In the genomic region with DNA sequence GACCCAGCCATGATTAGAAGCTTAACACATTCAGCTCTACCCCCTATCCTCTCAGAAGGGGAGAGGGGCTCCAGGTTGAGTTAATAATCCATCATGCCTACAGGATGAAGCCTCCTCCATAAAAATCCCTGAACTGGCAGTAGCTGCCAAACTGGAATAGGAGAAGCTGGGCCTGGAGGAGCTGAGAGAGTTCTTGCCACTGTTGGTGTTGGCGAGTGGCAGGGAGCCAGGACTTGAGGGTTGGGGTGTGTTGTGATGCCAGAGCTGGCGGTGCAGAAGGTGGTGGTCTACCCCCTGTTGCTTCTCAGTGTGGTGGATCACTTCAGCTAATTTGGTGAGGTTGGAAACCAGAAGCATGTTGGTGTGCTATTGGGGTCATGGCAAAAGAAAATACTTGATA, we compare ENCODE assay signal across 24 cellular contexts. TPM values are rescaled to one million over a fixed set of nuclear protein-coding genes. Genes with fewer than 3 reads are reported as not detected.
DNase-seq lines count a peak whose midpoint lies in the region; ATAC-seq and TF ChIP-seq lines count a peak whose summit lies in the region.
"Had no signal": no experiment of that assay in that cellular context is flagged by ENCODE, and none has a peak within 500 bp of the region (broad histone marks: within the 10 kb centered on the region; RNA-seq: fewer than 3 reads in every experiment).

No MANE protein-coding gene starts in this region.

- H3K14ac ChIP-seq in mesenchymal stem cell (ENCODE audit: low read length in 2 of 2) = no peak overlapping the region

- DNase-seq in T-helper 1 cell (no peak), mesenchymal stem cell (no peak), breast epithelium (ENCODE audit: low spot score in 2 of 2) (no peak), AG08396 (ENCODE audit: low spot score) (no peak), HPDE6-E6E7 (ENCODE audit: extremely low spot score) (no peak)
- DNase-seq in stimulated activated naive CD8-positive, alpha-beta T cell treated with anti-CD3 and anti-CD28 coated beads, Interleukin-15, Interleukin-2, amounts not matched to agents 100 U/mL and 50 U/mL, for 24 hours = no peak
- DNase-seq: activated CD4-positive, alpha-beta T cell treated with anti-CD3 and anti-CD28 coated beads, Interleukin-2, amount 50 U/mL, for 48 hours; DMS 273 treated with DMSO at 0.1 percent for 48 hours; EL; hippocampal formation; lower lobe of right lung; NCI-H1694; NCI-H446; NCI-H748 treated with DMSO at 0.1 percent for 48 hours; nephron progenitor cell; SHP77 treated with DMSO at 0.1 percent for 48 hours; stimulated activated CD4-positive, alpha-beta T cell treated with anti-CD3 and anti-CD28 coated beads, Interleukin-4, amount 100 ng/mL, for 24 hours; upper lobe of left lung had no signal

- H3K27ac ChIP-seq in mesenchymal stem cell (ENCODE audit: low read length, poor library complexity, severe bottlenecking) = no peak overlapping the region
- H3K27ac ChIP-seq in breast epithelium = no peak overlapping the region
- H3K27ac ChIP-seq: 22Rv1, lower lobe of right lung, upper lobe of left lung had no signal

- no peaks in the 10 kb centered on the region for H3K9me3 Mint-ChIP-seq in T-helper 1 cell treated with Interleukin-12 subunit alpha and Interleukin-12 subunit beta and Interleukin-4 antibody, amounts not matched to agents 30 μg/mL and 1 μg/mL, for 36 hours
- H3K9me3 Mint-ChIP-seq in stimulated activated naive CD8-positive, alpha-beta T cell treated with anti-CD3 and anti-CD28 coated beads, Interleukin-15, Interleukin-2, amounts not matched to agents 100 ng/mL and 50 ng/mL, for 24 hours = peaks cover 4% of the 10 kb centered on the region
- H3K9me3 Mint-ChIP-seq: IgD-negative memory B cell had no signal

- H3K9me3 ChIP-seq in mesenchymal stem cell (ENCODE audit: control insufficient read depth, low read length) (no peaks in the 10 kb centered on the region), breast epithelium (no peaks in the 10 kb centered on the region)
- H3K9me3 ChIP-seq: lower lobe of right lung, upper lobe of left lung had no signal

- H3K4me1 ChIP-seq in mesenchymal stem cell (ENCODE audit: control insufficient read depth, insufficient read depth, low read depth, low read length) (peaks cover 7% of the 10 kb centered on the region), breast epithelium (no peaks in the 10 kb centered on the region)
- H3K4me1 ChIP-seq: lower lobe of right lung, upper lobe of left lung had no signal

- H2BK5ac ChIP-seq in mesenchymal stem cell (ENCODE audit: low read depth, low read length, poor library complexity, severe bottlenecking) = no peak overlapping the region

- no peak overlapping the region for H3K9ac ChIP-seq in mesenchymal stem cell (ENCODE audit: low read length)

- H3K36me3 ChIP-seq in mesenchymal stem cell (ENCODE audit: control insufficient read depth in 1 of 2, insufficient read depth in 2 of 2, low read depth in 1 of 2, low read length in 2 of 2) (peaks cover 0 to 23% of the 10 kb centered on the region in 2 experiments), breast epithelium (no peaks in the 10 kb centered on the region)
- H3K36me3 ChIP-seq: lower lobe of right lung had no signal

- no peak overlapping the region for H4K91ac ChIP-seq in mesenchymal stem cell (ENCODE audit: low read length)

- no peak overlapping the region for H3K4me2 ChIP-seq in mesenchymal stem cell (ENCODE audit: low read length, poor library complexity, severe bottlenecking)

- no peaks in the 10 kb centered on the region for H3K79me1 ChIP-seq in mesenchymal stem cell (replicated peaks; ENCODE audit: low read length, poor library complexity, severe bottlenecking)

- WGBS in mesenchymal stem cell = 97% methylated on average over 2 of the region's 2 CpGs

- TF ChIP-seq CTCF in breast epithelium (IDR thresholded peaks at IDR 0.05) = no peak

- H2BK12ac ChIP-seq in mesenchymal stem cell (ENCODE audit: low read length in 2 of 2) = no peak overlapping the region

- no peak for ATAC-seq in stimulated activated naive CD8-positive, alpha-beta T cell treated with anti-CD3 and anti-CD28 coated beads, Interleukin-15, Interleukin-2, amounts not matched to agents 100 U/mL and 50 U/mL, for 24 hours
- ATAC-seq: lower lobe of right lung, Panc1 had no signal

- H3K4me3 ChIP-seq in mesenchymal stem cell (ENCODE audit: insufficient read depth in 1 of 2, low read depth in 1 of 2, low read length in 2 of 2) (no peak overlapping the region), breast epithelium (no peak overlapping the region)
- H3K4me3 ChIP-seq: lower lobe of right lung, upper lobe of left lung had no signal

- peak overlapping the region; percentile 12 for H4K8ac ChIP-seq in mesenchymal stem cell (ENCODE audit: low read length)

- H3K27me3 ChIP-seq in mesenchymal stem cell (ENCODE audit: control insufficient read depth in 1 of 2, insufficient read depth in 1 of 2, low read length in 2 of 2) (no peaks in the 10 kb centered on the region), breast epithelium (no peaks in the 10 kb centered on the region)
- H3K27me3 ChIP-seq: upper lobe of left lung had no signal

- H2BK120ac ChIP-seq in mesenchymal stem cell (ENCODE audit: low read depth, low read length) = no peak overlapping the region

- peak overlapping the region in 1 of 2 experiments; percentile 4 for H3K18ac ChIP-seq in mesenchymal stem cell (ENCODE audit: low read depth in 1 of 2, low read length in 2 of 2)

- no peak overlapping the region for H3K23ac ChIP-seq in mesenchymal stem cell (ENCODE audit: low read length in 2 of 2)

- H2BK15ac ChIP-seq in mesenchymal stem cell (ENCODE audit: low read depth, poor library complexity, severe bottlenecking) = no peak overlapping the region

- no peak overlapping the region for H3K4ac ChIP-seq in mesenchymal stem cell (ENCODE audit: low read depth in 1 of 2, low read length in 2 of 2)

- H3K27me3 Mint-ChIP-seq in T-helper 1 cell treated with Interleukin-12 subunit alpha and Interleukin-12 subunit beta and Interleukin-4 antibody, amounts not matched to agents 30 μg/mL and 1 μg/mL, for 36 hours (ENCODE audit: low read depth) = no peaks in the 10 kb centered on the region
- H3K27me3 Mint-ChIP-seq in stimulated activated naive CD8-positive, alpha-beta T cell treated with anti-CD3 and anti-CD28 coated beads, Interleukin-15, Interleukin-2, amounts not matched to agents 100 ng/mL and 50 ng/mL, for 24 hours = no peaks in the 10 kb centered on the region
- H3K27me3 Mint-ChIP-seq: IgD-negative memory B cell had no signal

- no peak overlapping the region for H3K4me3 Mint-ChIP-seq in T-helper 1 cell treated with Interleukin-12 subunit alpha and Interleukin-12 subunit beta and Interleukin-4 antibody, amounts not matched to agents 30 μg/mL and 1 μg/mL, for 36 hours
- no peak overlapping the region for H3K4me3 Mint-ChIP-seq in stimulated activated naive CD8-positive, alpha-beta T cell treated with anti-CD3 and anti-CD28 coated beads, Interleukin-15, Interleukin-2, amounts not matched to agents 100 ng/mL and 50 ng/mL, for 24 hours
- H3K4me3 Mint-ChIP-seq: CD14-positive monocyte, IgD-negative memory B cell, nephron progenitor cell had no signal

- H2AFZ ChIP-seq in mesenchymal stem cell (ENCODE audit: low read depth, low read length) = no peak overlapping the region

- H3K27ac Mint-ChIP-seq in T-helper 1 cell treated with Interleukin-12 subunit alpha and Interleukin-12 subunit beta and Interleukin-4 antibody, amounts not matched to agents 30 μg/mL and 1 μg/mL, for 36 hours = peak overlapping the region; percentile 4
- H3K27ac Mint-ChIP-seq in stimulated activated naive CD8-positive, alpha-beta T cell treated with anti-CD3 and anti-CD28 coated beads, Interleukin-15, Interleukin-2, amounts not matched to agents 100 ng/mL and 50 ng/mL, for 24 hours = peak overlapping the region; percentile 37
- H3K27ac Mint-ChIP-seq: CD14-positive monocyte, nephron progenitor cell had no signal

- peaks cover 11% of the 10 kb centered on the region for H3K36me3 Mint-ChIP-seq in T-helper 1 cell treated with Interleukin-12 subunit alpha and Interleukin-12 subunit beta and Interleukin-4 antibody, amounts not matched to agents 30 μg/mL and 1 μg/mL, for 36 hours (ENCODE audit: low read depth)
- peaks cover 12% of the 10 kb centered on the region for H3K36me3 Mint-ChIP-seq in stimulated activated naive CD8-positive, alpha-beta T cell treated with anti-CD3 and anti-CD28 coated beads, Interleukin-15, Interleukin-2, amounts not matched to agents 100 ng/mL and 50 ng/mL, for 24 hours (ENCODE audit: low read depth)

- peak overlapping the region; percentile 89 for H2AK5ac ChIP-seq in mesenchymal stem cell (ENCODE audit: low read length, severe bottlenecking)

- intact Hi-C loops in breast epithelium (cut with DNase I; ENCODE audit: low total_unique reads) = no loop called here

- no peak for TF ChIP-seq POLR2A in breast epithelium (IDR thresholded peaks at IDR 0.05)

- H3K4me1 Mint-ChIP-seq in T-helper 1 cell treated with Interleukin-12 subunit alpha and Interleukin-12 subunit beta and Interleukin-4 antibody, amounts not matched to agents 30 μg/mL and 1 μg/mL, for 36 hours (ENCODE audit: low read depth) = peaks cover 27% of the 10 kb centered on the region
- H3K4me1 Mint-ChIP-seq in stimulated activated naive CD8-positive, alpha-beta T cell treated with anti-CD3 and anti-CD28 coated beads, Interleukin-15, Interleukin-2, amounts not matched to agents 100 ng/mL and 50 ng/mL, for 24 hours (ENCODE audit: low read depth) = peaks cover 48% of the 10 kb centered on the region
- H3K4me1 Mint-ChIP-seq: nephron progenitor cell had no signal

RNA-seq across cellular contexts. Expression of a gene that starts 36.5 kb away (rescaled TPM):
- 17.1 TPM for polyA plus RNA-seq in mesenchymal stem cell (2013, experiment 1 of 2)
- 17.3 TPM for polyA plus RNA-seq in mesenchymal stem cell (2013, experiment 2 of 2)
- 10 to 100 TPM; 51.0 to 92.9 (median 91.1) TPM for total RNA-seq in breast epithelium
